Comparison of ENCODE assay signal across 27 cellular contexts in the genomic region with DNA sequence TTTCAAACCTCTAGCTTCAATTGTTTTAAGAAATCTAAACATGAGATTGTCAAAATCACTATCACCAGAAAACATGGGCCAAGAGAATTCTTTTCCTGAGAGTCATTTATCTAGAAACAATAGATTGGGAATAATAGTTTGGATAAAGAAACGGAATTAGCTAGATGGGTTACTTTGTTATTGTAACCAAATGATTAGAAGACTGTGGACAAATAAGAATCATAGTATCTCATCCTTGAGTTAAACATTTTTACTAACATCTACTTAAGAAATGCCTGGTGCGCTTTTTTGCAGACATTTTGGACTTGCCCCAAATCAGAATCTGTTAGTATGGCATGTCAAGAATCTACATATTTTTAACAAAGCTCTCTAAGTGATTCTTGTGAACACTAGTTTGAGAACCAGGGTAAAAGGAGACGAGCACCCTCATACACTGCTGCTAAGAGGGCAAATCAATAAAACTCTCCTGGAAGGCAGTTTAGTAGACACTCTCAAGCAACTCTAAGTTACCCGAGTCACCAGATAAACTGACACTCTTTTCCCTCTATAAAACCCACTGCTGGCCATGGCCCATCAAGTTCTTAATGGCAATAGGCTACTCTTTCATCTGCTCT. TPM values are rescaled to one million over a fixed set of nuclear protein-coding genes. Genes with fewer than 3 reads are reported as not detected.
DNase-seq lines count a peak whose midpoint lies in the region; ATAC-seq and TF ChIP-seq lines count a peak whose summit lies in the region.
"Had no signal": no experiment of that assay in that cellular context is flagged by ENCODE, and none has a peak within 500 bp of the region (broad histone marks: within the 10 kb centered on the region; RNA-seq: fewer than 3 reads in every experiment).

No MANE protein-coding gene starts in this region.

- no peak for DNase-seq in SK-N-SH
- peak; percentile 11 for DNase-seq in choroid plexus epithelial cell (ENCODE audit: low read depth)
- DNase-seq in left kidney (ENCODE audit: low read depth, low spot score), result peak; percentile 73
- DNase-seq in NCI-H345 (lab: John Stamatoyannopoulos, UW), result no peak
- DNase-seq: 8988T; Calu3; CD8-positive, alpha-beta memory T cell; DMS53; EL; GF-D8; GOT3; HCEC 1CT; KBM-7; NCI-H1092; NCI-H1436; NCI-H187 treated with DMSO at 0.1 percent for 48 hours; NCI-H2107; NCI-H226; NCI-H524; NCI-H774; SJCRH30 had no signal

- H3K4me3 ChIP-seq in SK-N-SH (ENCODE audit: low read depth in 2 of 2, low read length in 1 of 2) (no peak overlapping the region), choroid plexus epithelial cell (ENCODE audit: low read depth, low read length) (no peak overlapping the region)
- H3K4me3 ChIP-seq: SJCRH30 had no signal

- WGBS in SK-N-SH (ENCODE audit: low lambda C conversion rate), result 57% methylated on average over 4 of the region's 4 CpGs

- H3K9me2 ChIP-seq in SK-N-SH, result no peaks in the 10 kb centered on the region

- no peaks in the 10 kb centered on the region for H3K36me3 ChIP-seq in SK-N-SH (replicated peaks in 1 of 2; ENCODE audit: control insufficient read depth in 1 of 2, insufficient read depth in 2 of 2, low read length in 1 of 2)
- H3K36me3 ChIP-seq: SJCRH30 had no signal

- POLR2A ChIA-PET in SK-N-SH (lab: Yijun Ruan, JAX), result no interaction called here

- no peak for TF ChIP-seq CTCF in SK-N-SH (IDR thresholded peaks at IDR 0.05)
- no peak for TF ChIP-seq CTCF in choroid plexus epithelial cell (conservative IDR thresholded peaks at IDR 0.05; ENCODE audit: low read depth, low read length)

- H3F3A ChIP-seq in SK-N-SH (replicated peaks; ENCODE audit: insufficient read depth), result no peaks in the 10 kb centered on the region

- no peak for TF ChIP-seq EP300 in SK-N-SH (IDR thresholded peaks at IDR 0.05; ENCODE audit: borderline replicate concordance in 1 of 2, low read depth in 1 of 2, low read length in 1 of 2)

- H4K20me1 ChIP-seq in SK-N-SH (ENCODE audit: insufficient read depth), result no peaks in the 10 kb centered on the region

- H2AFZ ChIP-seq in SK-N-SH (ENCODE audit: low read depth), result 0 out of 2 replicates have a peak overlapping the region, but pooled peaks have one; percentile 57

- ATAC-seq in SK-N-SH treated with all-trans-retinoic acid at 6 μM for 48 hours, result no peak
- ATAC-seq in HG02571 (IDR thresholded peaks at IDR 0.05; ENCODE audit: unreplicated experiment), result no peak
- ATAC-seq in HG03175 (IDR thresholded peaks at IDR 0.05; ENCODE audit: unreplicated experiment), result no peak
- ATAC-seq: HepG2 had no signal

- no peak overlapping the region for H3K9ac ChIP-seq in SK-N-SH

- no peak overlapping the region for H3K4me2 ChIP-seq in SK-N-SH

- H3K27ac ChIP-seq in SK-N-SH (ENCODE audit: low read depth in 2 of 2, low read length in 1 of 2), result no peak overlapping the region
- H3K27ac ChIP-seq: C4-2B, HL-60, SJCRH30 had no signal

- no peak for TF ChIP-seq RAD21 in SK-N-SH (IDR thresholded peaks at IDR 0.05; ENCODE audit: low read length)

- peaks cover 0 to 1% of the 10 kb centered on the region in 2 experiments; a peak in 1 of 4 replicates for H3K4me1 ChIP-seq in SK-N-SH (ENCODE audit: control insufficient read depth in 1 of 2, insufficient read depth in 2 of 2, low read depth in 1 of 2, low read length in 1 of 2)
- H3K4me1 ChIP-seq: SJCRH30 had no signal

- no peaks in the 10 kb centered on the region for H3K27me3 ChIP-seq in SK-N-SH (ENCODE audit: insufficient read depth)
- H3K27me3 ChIP-seq: SJCRH30 had no signal

- CTCF ChIA-PET in SK-N-SH (lab: Yijun Ruan, JAX), result interaction anchor here (1.0 to 1.2 kb wide), 2 partner anchors 10 to 14 kb away, joined by 3 read pairs; no protein-coding TSS in a partner anchor

- no peaks in the 10 kb centered on the region for H3K9me3 ChIP-seq in SK-N-SH
- H3K9me3 ChIP-seq: SJCRH30 had no signal

- H3K79me2 ChIP-seq in SK-N-SH (ENCODE audit: insufficient read depth), result no peaks in the 10 kb centered on the region

TF ChIP-seq in SK-N-SH, 30 proteins besides CTCF, POLR2A, EP300 and RAD21 (continues in another document):
- TF ChIP-seq SIN3A (IDR thresholded peaks at IDR 0.05; ENCODE audit: borderline replicate concordance, low read depth, low read length) (no peak), NRF1 (IDR thresholded peaks at IDR 0.05; ENCODE audit: low read depth, low read length) (no peak), MXI1 (IDR thresholded peaks at IDR 0.05; ENCODE audit: low read depth, low read length) (no peak), YY1 (IDR thresholded peaks at IDR 0.05; ENCODE audit: low read depth) (no peak), FOXJ3 (CRISPR knock-in tag; IDR thresholded peaks at IDR 0.05) (no peak), MAX (IDR thresholded peaks at IDR 0.05; ENCODE audit: low read depth) (no peak), NFIC (IDR thresholded peaks at IDR 0.05; ENCODE audit: borderline replicate concordance) (no peak), SMC3 (IDR thresholded peaks at IDR 0.05; ENCODE audit: low read depth, low read length) (no peak), IRF3 (IDR thresholded peaks at IDR 0.05; ENCODE audit: low read depth, low read length) (no peak), TAF1 (IDR thresholded peaks at IDR 0.05; ENCODE audit: borderline replicate concordance, low read depth, low read length) (no peak), GATA2 (CRISPR knock-in tag; IDR thresholded peaks at IDR 0.05) (no peak), USF2 (IDR thresholded peaks at IDR 0.05; ENCODE audit: borderline replicate concordance, low read depth, low read length) (no peak), EZH2phosphoT487 (IDR thresholded peaks at IDR 0.05; ENCODE audit: borderline replicate concordance, low read depth) (no peak)

TF ChIP-seq in SK-N-SH treated with all-trans-retinoic acid at 6 μM for 48 hours, 23 proteins besides CTCF, POLR2A, EP300 and RAD21:
- TF ChIP-seq CREB5 (CRISPR knock-in tag; IDR thresholded peaks at IDR 0.05; ENCODE audit: low read depth) (no peak), ESRRG (CRISPR knock-in tag; IDR thresholded peaks at IDR 0.05) (no peak), BACH2 (CRISPR knock-in tag; IDR thresholded peaks at IDR 0.05; ENCODE audit: borderline replicate concordance) (no peak), RARB (CRISPR knock-in tag; IDR thresholded peaks at IDR 0.05) (no peak), ZNF70 (CRISPR knock-in tag; IDR thresholded peaks at IDR 0.05) (no peak), ISL1 (CRISPR knock-in tag; IDR thresholded peaks at IDR 0.05) (no peak), ZNF565 (CRISPR knock-in tag; conservative IDR thresholded peaks at IDR 0.05; ENCODE audit: low read depth) (no peak)

RNA-seq across cellular contexts. Expression of gene TPD52L3, which starts 39.1 kb away (rescaled TPM):
- not detected in 2 replicates for polyA plus RNA-seq in SK-N-SH (2012; rRNA removed)
- polyA plus RNA-seq in SK-N-SH (2012; cell fraction: cytosol; rRNA removed), result not detected in 2 replicates
- not detected in 2 replicates for polyA plus RNA-seq in SK-N-SH (2012; cell fraction: nucleus; rRNA removed)
- polyA plus RNA-seq: CD8-positive, alpha-beta memory T cell; HepG2 had no signal

RNA-seq across cellular contexts. Expression of gene UHRF2, which starts 45.8 kb away (rescaled TPM):
- polyA plus RNA-seq in SK-N-SH (2012; rRNA removed), result 24.1 and 39.6 TPM in 2 replicates
- polyA plus RNA-seq in SK-N-SH (2012; cell fraction: cytosol; rRNA removed), result 16.2 and 21.1 TPM in 2 replicates
- polyA plus RNA-seq in SK-N-SH (2012; cell fraction: nucleus; rRNA removed), result 62.0 and 95.8 TPM in 2 replicates

Comparison
In these comparisons a context has a peak if more than half of its experiments do, and no peak if none do; other contexts are left out.
1. DNase-seq: peak in choroid plexus epithelial cell (single experiment) and left kidney (single experiment); none in SK-N-SH (single experiment) and NCI-H345 (single experiment).